19 cellular contexts compared by ENCODE assay signal in genomic region chr20:58628491-58629212, GRCh38.
"Had no signal": no experiment of that assay in that cellular context is flagged by ENCODE, and none has a peak within 500 bp of the region (broad histone marks: within the 10 kb centered on the region; RNA-seq: fewer than 3 reads in every experiment).

No MANE protein-coding gene starts in this region.

- H3K27me3 ChIP-seq: adrenal gland, dorsolateral prefrontal cortex, hepatocyte, left lung, right atrium auricular region, testis, upper lobe of left lung had no signal

- ATAC-seq: esophagus mucosa; left lung; naive thymus-derived CD8-positive, alpha-beta T cell; stimulated activated naive CD8-positive, alpha-beta T cell treated with anti-CD3 and anti-CD28 coated beads, Interleukin-15, amount 100 ng/mL, for 72 hours; T-helper 17 cell; WTC11 had no signal

- H3K27ac ChIP-seq: adrenal gland, dorsolateral prefrontal cortex, hepatocyte, left lung, right atrium auricular region, testis, upper lobe of left lung had no signal

- H3K36me3 Mint-ChIP-seq: naive thymus-derived CD8-positive, alpha-beta T cell; WTC11 had no signal

- H3K4me3 ChIP-seq: adrenal gland, dorsolateral prefrontal cortex, hepatocyte, left lung, right atrium auricular region, testis, upper lobe of left lung had no signal

- H3K4me3 Mint-ChIP-seq: activated CD4-positive, alpha-beta memory T cell treated with anti-CD3 and anti-CD28 coated beads, Interleukin-2, amount 10 ng/mL, durations not matched to agents 7 days and 5 days; activated T-cell treated with anti-CD3 and anti-CD28 coated beads, Interleukin-2, amount 50 U/mL, for 24 hours; stimulated activated naive CD8-positive, alpha-beta T cell treated with anti-CD3 and anti-CD28 coated beads, Interleukin-15, amount 100 ng/mL, for 72 hours; WTC11 had no signal

- H3K4me2 ChIP-seq: hepatocyte had no signal

- DNase-seq: activated CD4-positive, alpha-beta memory T cell treated with anti-CD3 and anti-CD28 coated beads, Interleukin-2, amount 10 ng/mL, durations not matched to agents 7 days and 5 days; activated CD4-positive, alpha-beta T cell treated with anti-CD3 and anti-CD28 coated beads for 4 hours; activated naive CD4-positive, alpha-beta T cell treated with anti-CD3 and anti-CD28 coated beads, Interleukin-2, amount 50 U/mL, for 16 hours; activated T-cell treated with anti-CD3 and anti-CD28 coated beads, Interleukin-2, amount 50 U/mL, for 24 hours; adrenal gland; dorsolateral prefrontal cortex; left lung; mammary epithelial cell; nucleus accumbens; stimulated activated naive CD8-positive, alpha-beta T cell treated with anti-CD3 and anti-CD28 coated beads, Interleukin-15, amount 100 ng/mL, for 72 hours; T-helper 17 cell; testis had no signal

- H3K9me3 Mint-ChIP-seq: activated CD4-positive, alpha-beta memory T cell treated with anti-CD3 and anti-CD28 coated beads, Interleukin-2, amount 10 ng/mL, durations not matched to agents 7 days and 5 days; activated T-cell treated with anti-CD3 and anti-CD28 coated beads, Interleukin-2, amount 50 U/mL, for 24 hours; naive thymus-derived CD8-positive, alpha-beta T cell; stimulated activated naive CD8-positive, alpha-beta T cell treated with anti-CD3 and anti-CD28 coated beads, Interleukin-15, amount 100 ng/mL, for 72 hours had no signal

- H3K4me1 ChIP-seq: adrenal gland, left lung, right atrium auricular region, testis had no signal

- H3K36me3 ChIP-seq: adrenal gland, left lung, right atrium auricular region, upper lobe of left lung had no signal

- H3K27me3 Mint-ChIP-seq: activated CD4-positive, alpha-beta memory T cell treated with anti-CD3 and anti-CD28 coated beads, Interleukin-2, amount 10 ng/mL, durations not matched to agents 7 days and 5 days; activated T-cell treated with anti-CD3 and anti-CD28 coated beads, Interleukin-2, amount 50 U/mL, for 24 hours; stimulated activated naive CD8-positive, alpha-beta T cell treated with anti-CD3 and anti-CD28 coated beads, Interleukin-15, amount 100 ng/mL, for 72 hours; T-helper 17 cell had no signal

- H3K27ac Mint-ChIP-seq: activated CD4-positive, alpha-beta memory T cell treated with anti-CD3 and anti-CD28 coated beads, Interleukin-2, amount 10 ng/mL, durations not matched to agents 7 days and 5 days; activated T-cell treated with anti-CD3 and anti-CD28 coated beads, Interleukin-2, amount 50 U/mL, for 24 hours; progenitor cell of endocrine pancreas; stimulated activated naive CD8-positive, alpha-beta T cell treated with anti-CD3 and anti-CD28 coated beads, Interleukin-15, amount 100 ng/mL, for 72 hours; WTC11 had no signal

- H3K79me2 ChIP-seq: hepatocyte had no signal

- H2AFZ ChIP-seq: hepatocyte had no signal

- H3K9me3 ChIP-seq: adrenal gland, left lung, right atrium auricular region, testis, upper lobe of left lung had no signal
